1 cellular context compared by ENCODE assay signal in the genomic region with DNA sequence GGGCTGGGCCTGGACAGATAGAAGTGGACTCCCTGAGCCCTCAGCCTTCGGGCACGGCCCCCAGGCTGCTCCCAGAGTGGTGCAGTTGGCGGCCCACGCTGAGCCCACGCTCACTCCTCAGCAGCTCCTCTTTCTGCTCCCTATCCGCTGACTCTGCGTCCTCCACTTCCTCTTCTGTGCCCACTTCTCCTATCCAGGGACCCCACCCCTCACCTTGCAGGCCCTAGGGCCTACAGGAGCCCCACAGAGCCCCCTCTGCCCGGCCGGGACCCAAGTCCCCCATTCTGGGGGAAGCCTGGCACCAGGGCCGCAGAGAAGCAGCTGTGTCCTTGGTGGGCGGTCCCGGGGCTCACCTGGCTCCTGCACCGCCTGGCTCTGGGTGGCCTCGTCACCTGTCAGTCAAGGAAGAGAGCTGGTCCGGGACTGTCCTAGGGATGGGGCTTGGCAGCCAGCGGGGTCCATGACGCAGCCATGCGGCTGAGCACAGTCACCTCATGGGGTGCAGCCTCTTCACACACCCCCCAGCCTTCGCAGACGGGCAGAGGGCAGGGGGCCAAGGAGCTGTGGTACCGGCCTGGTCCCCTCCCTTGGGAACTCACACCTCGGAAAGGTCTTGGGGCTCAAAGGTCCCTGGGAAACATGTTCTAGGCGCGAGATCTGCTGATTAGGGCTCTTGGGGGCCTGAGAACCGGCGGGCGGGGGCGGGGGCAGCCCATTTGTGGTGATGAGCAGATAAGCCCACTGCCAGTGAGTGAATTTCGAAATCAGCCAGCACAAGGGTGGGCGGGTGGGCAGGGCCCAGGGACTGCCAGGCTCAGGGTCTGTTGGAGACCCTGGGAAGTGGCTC.
TF ChIP-seq lines count a peak whose summit lies in the region.

No MANE protein-coding gene starts in this region.

TF ChIP-seq in K562, 482 proteins besides CTCF, POLR2A, EP300 and RAD21 (continues in another document):
- TF ChIP-seq PBX2 (CRISPR knock-in tag; IDR thresholded peaks at IDR 0.05; ENCODE audit: low read depth), result 0 out of 2 replicates have a peak, but pooled peaks have one; percentile 21
- no peak for TF ChIP-seq PBX2 (tag; conservative IDR thresholded peaks at IDR 0.05; ENCODE audit: low read depth)
- TF ChIP-seq TEAD1 (CRISPR knock-in tag; IDR thresholded peaks at IDR 0.05), result no peak
- TF ChIP-seq SP1 (CRISPR knock-in tag; IDR thresholded peaks at IDR 0.05), result 0 out of 2 replicates have a peak, but pooled peaks have one; percentile 44
- TF ChIP-seq NFYB (IDR thresholded peaks at IDR 0.05; ENCODE audit: extremely low read depth, insufficient read length), result peak; percentile 4
- no peak for TF ChIP-seq MEF2D (tag; conservative IDR thresholded peaks at IDR 0.05; ENCODE audit: low read depth)
- TF ChIP-seq CREM (IDR thresholded peaks at IDR 0.05; ENCODE audit: low read depth), result peak; percentile 10; the same call in 1 of the 2 replicates
- TF ChIP-seq POLR2G (IDR thresholded peaks at IDR 0.05; ENCODE audit: low read depth, low read length), result peak; percentile 14; the same call in 1 of the 2 replicates
- TF ChIP-seq, protein P1, sequence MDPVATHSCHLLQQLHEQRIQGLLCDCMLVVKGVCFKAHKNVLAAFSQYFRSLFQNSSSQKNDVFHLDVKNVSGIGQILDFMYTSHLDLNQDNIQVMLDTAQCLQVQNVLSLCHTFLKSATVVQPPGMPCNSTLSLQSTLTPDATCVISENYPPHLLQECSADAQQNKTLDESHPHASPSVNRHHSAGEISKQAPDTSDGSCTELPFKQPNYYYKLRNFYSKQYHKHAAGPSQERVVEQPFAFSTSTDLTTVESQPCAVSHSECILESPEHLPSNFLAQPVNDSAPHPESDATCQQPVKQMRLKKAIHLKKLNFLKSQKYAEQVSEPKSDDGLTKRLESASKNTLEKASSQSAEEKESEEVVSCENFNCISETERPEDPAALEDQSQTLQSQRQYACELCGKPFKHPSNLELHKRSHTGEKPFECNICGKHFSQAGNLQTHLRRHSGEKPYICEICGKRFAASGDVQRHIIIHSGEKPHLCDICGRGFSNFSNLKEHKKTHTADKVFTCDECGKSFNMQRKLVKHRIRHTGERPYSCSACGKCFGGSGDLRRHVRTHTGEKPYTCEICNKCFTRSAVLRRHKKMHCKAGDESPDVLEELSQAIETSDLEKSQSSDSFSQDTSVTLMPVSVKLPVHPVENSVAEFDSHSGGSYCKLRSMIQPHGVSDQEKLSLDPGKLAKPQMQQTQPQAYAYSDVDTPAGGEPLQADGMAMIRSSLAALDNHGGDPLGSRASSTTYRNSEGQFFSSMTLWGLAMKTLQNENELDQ (CRISPR knock-in tag; IDR thresholded peaks at IDR 0.05; ENCODE audit: borderline replicate concordance), result no peak
- TF ChIP-seq NFXL1 (CRISPR knock-in tag; IDR thresholded peaks at IDR 0.05), result no peak
- TF ChIP-seq RBBP5 (IDR thresholded peaks at IDR 0.05; ENCODE audit: borderline replicate concordance, insufficient read depth, low read length, poor library complexity, severe bottlenecking), result peak; percentile 30
- TF ChIP-seq ZNF717 (CRISPR knock-in tag; IDR thresholded peaks at IDR 0.05), result no peak
- no peak for TF ChIP-seq PML (IDR thresholded peaks at IDR 0.05; ENCODE audit: low read length)
- no peak for TF ChIP-seq NFE2 (IDR thresholded peaks at IDR 0.05; ENCODE audit: low read depth)
- no peak for TF ChIP-seq POU5F1 (IDR thresholded peaks at IDR 0.05; ENCODE audit: borderline replicate concordance, low read depth, low read length, partially characterized antibody)
- TF ChIP-seq PKNOX1 (IDR thresholded peaks at IDR 0.05), result peak; percentile 89
- no peak for TF ChIP-seq ZEB2 (IDR thresholded peaks at IDR 0.05)
- TF ChIP-seq DPF2 (IDR thresholded peaks at IDR 0.05), result no peak
- TF ChIP-seq PPARD (CRISPR knock-in tag; IDR thresholded peaks at IDR 0.05), result no peak
- no peak for TF ChIP-seq ZNF311 (CRISPR knock-in tag; IDR thresholded peaks at IDR 0.05)
- 0 out of 2 replicates have a peak, but pooled peaks have one; percentile 53 for TF ChIP-seq GATA2 (CRISPR knock-in tag; IDR thresholded peaks at IDR 0.05)
- no peak for TF ChIP-seq ZKSCAN1 (IDR thresholded peaks at IDR 0.05; ENCODE audit: low read depth, low read length)
- peak; percentile 26; the same call in 1 of the 2 replicates for TF ChIP-seq MYC (IDR thresholded peaks at IDR 0.05; ENCODE audit: low read depth, low read length)
- TF ChIP-seq MYC (CRISPR knock-in tag; IDR thresholded peaks at IDR 0.05; ENCODE audit: borderline replicate concordance, low read depth), result no peak
- TF ChIP-seq ZNF551 (CRISPR knock-in tag; IDR thresholded peaks at IDR 0.05), result no peak
- no peak for TF ChIP-seq KLF13 (tag; IDR thresholded peaks at IDR 0.05; ENCODE audit: borderline replicate concordance, low read depth)
- TF ChIP-seq ZNF324 (CRISPR knock-in tag; IDR thresholded peaks at IDR 0.05), result no peak
- TF ChIP-seq L3MBTL2 (IDR thresholded peaks at IDR 0.05), result peak; percentile 35; the same call in 1 of the 2 replicates
- TF ChIP-seq POLR2B (IDR thresholded peaks at IDR 0.05; ENCODE audit: low read depth, partially characterized antibody), result no peak
- no peak for TF ChIP-seq HCFC1 (IDR thresholded peaks at IDR 0.05; ENCODE audit: low read depth, low read length)
- TF ChIP-seq PHF20 (IDR thresholded peaks at IDR 0.05; ENCODE audit: partially characterized antibody), result no peak
- TF ChIP-seq HDAC1 (IDR thresholded peaks at IDR 0.05), result no peak
- no peak for TF ChIP-seq RBM17 (IDR thresholded peaks at IDR 0.05; ENCODE audit: borderline replicate concordance, low read depth, low read length)
- peak; percentile 56 for TF ChIP-seq VEZF1 (CRISPR knock-in tag; IDR thresholded peaks at IDR 0.05)
- no peak for TF ChIP-seq ZNF23 (CRISPR knock-in tag; IDR thresholded peaks at IDR 0.05)
- TF ChIP-seq CXXC5 (CRISPR knock-in tag; IDR thresholded peaks at IDR 0.05), result no peak
- TF ChIP-seq SNRNP70 (optimal IDR thresholded peaks at IDR 0.05; ENCODE audit: low read depth, low read length), result no peak
- TF ChIP-seq, protein P2, sequence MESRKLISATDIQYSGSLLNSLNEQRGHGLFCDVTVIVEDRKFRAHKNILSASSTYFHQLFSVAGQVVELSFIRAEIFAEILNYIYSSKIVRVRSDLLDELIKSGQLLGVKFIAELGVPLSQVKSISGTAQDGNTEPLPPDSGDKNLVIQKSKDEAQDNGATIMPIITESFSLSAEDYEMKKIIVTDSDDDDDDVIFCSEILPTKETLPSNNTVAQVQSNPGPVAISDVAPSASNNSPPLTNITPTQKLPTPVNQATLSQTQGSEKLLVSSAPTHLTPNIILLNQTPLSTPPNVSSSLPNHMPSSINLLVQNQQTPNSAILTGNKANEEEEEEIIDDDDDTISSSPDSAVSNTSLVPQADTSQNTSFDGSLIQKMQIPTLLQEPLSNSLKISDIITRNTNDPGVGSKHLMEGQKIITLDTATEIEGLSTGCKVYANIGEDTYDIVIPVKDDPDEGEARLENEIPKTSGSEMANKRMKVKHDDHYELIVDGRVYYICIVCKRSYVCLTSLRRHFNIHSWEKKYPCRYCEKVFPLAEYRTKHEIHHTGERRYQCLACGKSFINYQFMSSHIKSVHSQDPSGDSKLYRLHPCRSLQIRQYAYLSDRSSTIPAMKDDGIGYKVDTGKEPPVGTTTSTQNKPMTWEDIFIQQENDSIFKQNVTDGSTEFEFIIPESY (CRISPR knock-in tag; IDR thresholded peaks at IDR 0.05), result peak; percentile 24; the same call in 1 of the 2 replicates
- no peak for TF ChIP-seq PURB (CRISPR knock-in tag; IDR thresholded peaks at IDR 0.05; ENCODE audit: low read depth)
- 0 out of 2 replicates have a peak, but pooled peaks have one; percentile 25 for TF ChIP-seq ETS1 (conservative IDR thresholded peaks at IDR 0.05; ENCODE audit: control insufficient read depth, low read depth, low read length)
- no peak for TF ChIP-seq ZNF518B (CRISPR knock-in tag; IDR thresholded peaks at IDR 0.05)
- TF ChIP-seq BCOR (IDR thresholded peaks at IDR 0.05), result no peak
- TF ChIP-seq ZNF3 (CRISPR knock-in tag; IDR thresholded peaks at IDR 0.05), result no peak
- no peak for TF ChIP-seq FIP1L1 (IDR thresholded peaks at IDR 0.05; ENCODE audit: low read depth, low read length, poor library complexity, severe bottlenecking)
- TF ChIP-seq ZNF263 (CRISPR knock-in tag; IDR thresholded peaks at IDR 0.05; ENCODE audit: borderline replicate concordance), result 0 out of 2 replicates have a peak, but pooled peaks have one; percentile 9
- no peak for TF ChIP-seq SMAD4 (CRISPR knock-in tag; conservative IDR thresholded peaks at IDR 0.05)
- TF ChIP-seq SPI1 (IDR thresholded peaks at IDR 0.05; ENCODE audit: borderline replicate concordance, low read depth, low read length), result peak; percentile 87
- TF ChIP-seq ZNF444 (CRISPR knock-in tag; IDR thresholded peaks at IDR 0.05), result no peak
- TF ChIP-seq PHB (CRISPR knock-in tag; IDR thresholded peaks at IDR 0.05), result no peak
- no peak for TF ChIP-seq ZNF41 (CRISPR knock-in tag; conservative IDR thresholded peaks at IDR 0.05)
- TF ChIP-seq, protein P3, sequence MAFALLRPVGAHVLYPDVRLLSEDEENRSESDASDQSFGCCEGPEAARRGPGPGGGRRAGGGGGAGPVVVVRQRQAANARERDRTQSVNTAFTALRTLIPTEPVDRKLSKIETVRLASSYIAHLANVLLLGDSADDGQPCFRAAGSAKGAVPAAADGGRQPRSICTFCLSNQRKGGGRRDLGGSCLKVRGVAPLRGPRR (CRISPR knock-in tag; IDR thresholded peaks at IDR 0.05), result no peak
- TF ChIP-seq NCOA4 (IDR thresholded peaks at IDR 0.05; ENCODE audit: partially characterized antibody), result no peak
